ENCODE assay signal across 8 cellular contexts in the genomic region with DNA sequence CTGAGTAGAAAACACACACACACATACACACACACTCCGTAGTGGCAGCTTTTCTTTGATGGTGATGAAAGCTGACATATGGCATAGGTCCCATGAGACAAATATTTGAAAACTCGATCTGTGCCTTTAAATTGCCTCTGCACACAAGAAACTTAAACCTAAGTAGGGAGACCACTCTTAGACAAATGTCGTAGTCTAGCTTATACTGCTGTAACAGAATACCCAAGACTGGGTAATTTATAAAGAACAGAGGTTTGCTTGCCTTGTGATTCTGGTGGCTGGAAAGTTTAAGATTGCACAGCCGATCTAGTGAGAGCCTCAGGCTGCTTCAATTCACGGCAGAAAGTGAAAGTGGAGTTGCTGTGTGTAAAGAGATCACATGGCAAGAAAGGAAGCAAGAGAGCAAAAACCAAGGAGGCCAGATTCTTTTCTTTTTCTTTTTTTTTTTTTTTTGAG.
DNase-seq lines count a peak whose midpoint lies in the region; ATAC-seq and TF ChIP-seq lines count a peak whose summit lies in the region.

No MANE protein-coding gene starts in this region.

- no peak for ATAC-seq in CD4-positive, alpha-beta T cell (ENCODE audit: poor library complexity)
- no peak for ATAC-seq in WTC11

- TF ChIP-seq CTCF in CD4-positive, alpha-beta T cell (IDR thresholded peaks at IDR 0.05): no peak
- TF ChIP-seq CTCF in GM20000 (IDR thresholded peaks at IDR 0.05; ENCODE audit: extremely low read depth, missing control alignments): no peak
- TF ChIP-seq CTCF in astrocyte of the spinal cord (IDR thresholded peaks at IDR 0.05; ENCODE audit: low read depth, low read length): no peak
- TF ChIP-seq CTCF in WTC11 (IDR thresholded peaks at IDR 0.05): no peak

- H3K9me3 ChIP-seq in CD4-positive, alpha-beta T cell (ENCODE audit: control insufficient read depth, low read length): no peaks in the 10 kb centered on the region
- H3K9me3 ChIP-seq in mucosa of rectum (ENCODE audit: control insufficient read depth in 2 of 2, low read length in 2 of 2): no peaks in the 10 kb centered on the region

- peaks cover 1% of the 10 kb centered on the region for H3K9me3 Mint-ChIP-seq in CD4-positive, alpha-beta T cell
- H3K9me3 Mint-ChIP-seq in WTC11: 0 out of 2 replicates have a peak, but pooled peaks cover 2% of the 10 kb centered on the region

- H3K27ac ChIP-seq in CD4-positive, alpha-beta T cell (ENCODE audit: low read depth, low read length): no peak overlapping the region
- H3K27ac ChIP-seq in mucosa of rectum (ENCODE audit: low read depth in 2 of 2, low read length in 2 of 2): peak overlapping the region; percentile 26 to 44

- peak overlapping the region in 1 of 2 donors; percentile 56 for H3K9ac ChIP-seq in mucosa of rectum (ENCODE audit: low read depth in 1 of 2, low read length in 2 of 2)

- DNase-seq in CD4-positive, alpha-beta T cell: no peak
- peak; percentile 35 for DNase-seq in GM20000 (ENCODE audit: low spot score)
- peak; percentile 34 for DNase-seq in KG1 (lab: John Stamatoyannopoulos, UW)
- DNase-seq in astrocyte of the spinal cord (ENCODE audit: low read depth, low spot score): peak; percentile 24
- no peak for DNase-seq in T-helper 9 cell
- DNase-seq in WTC11 (ENCODE audit: low spot score): no peak
- DNase-seq in KBM-7: no peak

- intact Hi-C loops in CD4-positive, alpha-beta T cell (cut with DNase I, micrococcal nuclease): loop anchor here in 1 of 2 experiments (10.0 kb wide), 1 partner anchor 1759 kb away; no protein-coding TSS in a partner anchor

- H3K36me3 ChIP-seq in mucosa of rectum (ENCODE audit: control insufficient read depth in 2 of 2, insufficient read depth in 2 of 2, low read length in 2 of 2): no peaks in the 10 kb centered on the region

- H3K4me1 Mint-ChIP-seq in CD4-positive, alpha-beta T cell (ENCODE audit: low read depth): no peaks in the 10 kb centered on the region
- peaks cover 15% of the 10 kb centered on the region for H3K4me1 Mint-ChIP-seq in WTC11

- CTCF ChIA-PET in CD4-positive, alpha-beta T cell (lab: Charles Lee): no interaction called here
- CTCF ChIA-PET in WTC11 (lab: Charles Lee): no interaction called here

- POLR2A ChIA-PET in CD4-positive, alpha-beta T cell (lab: Charles Lee): no interaction called here
- POLR2A ChIA-PET in WTC11 (lab: Charles Lee): no interaction called here

- H3K27me3 ChIP-seq in CD4-positive, alpha-beta T cell (ENCODE audit: control insufficient read depth, insufficient read depth, low read length): no peaks in the 10 kb centered on the region
- H3K27me3 ChIP-seq in mucosa of rectum (ENCODE audit: control insufficient read depth in 2 of 2, insufficient read depth in 2 of 2, low read length in 2 of 2): no peaks in the 10 kb centered on the region

- H3K27ac Mint-ChIP-seq in CD4-positive, alpha-beta T cell: no peak overlapping the region
- no peak overlapping the region for H3K27ac Mint-ChIP-seq in WTC11

- in situ Hi-C loops in astrocyte of the spinal cord (cut with HindIII; ENCODE audit: low sequenced_read_pairs) (no loop called here), KBM-7 (cut with MboI; ENCODE audit: low pct_unique_long_range_greater_than_20kb, low sequenced_read_pairs) (no loop called here)

- H3K4me3 Mint-ChIP-seq in CD4-positive, alpha-beta T cell: peak overlapping the region; percentile 36
- no peak overlapping the region for H3K4me3 Mint-ChIP-seq in WTC11

- H3K27me3 Mint-ChIP-seq in CD4-positive, alpha-beta T cell: no peaks in the 10 kb centered on the region
- no peaks in the 10 kb centered on the region for H3K27me3 Mint-ChIP-seq in WTC11 (ENCODE audit: low read depth)

- H3K36me3 Mint-ChIP-seq in CD4-positive, alpha-beta T cell (ENCODE audit: low read depth): no peaks in the 10 kb centered on the region
- H3K36me3 Mint-ChIP-seq in WTC11: no peaks in the 10 kb centered on the region

- no peaks in the 10 kb centered on the region for H3K4me1 ChIP-seq in mucosa of rectum (ENCODE audit: control insufficient read depth in 2 of 2, insufficient read depth in 2 of 2, low read length in 2 of 2)

- H3K4me3 ChIP-seq in astrocyte of the spinal cord (ENCODE audit: low read depth, low read length) (no peak overlapping the region), mucosa of rectum (ENCODE audit: low read length in 2 of 2) (peak overlapping the region; percentile 60 to 72)

TF ChIP-seq in WTC11, 78 proteins besides CTCF, POLR2A, EP300 and RAD21:
- TF ChIP-seq ZNF416 (CRISPR knock-in tag; IDR thresholded peaks at IDR 0.05) (no peak), KAT7 (CRISPR knock-in tag; IDR thresholded peaks at IDR 0.05; ENCODE audit: borderline replicate concordance) (no peak), TCF7 (CRISPR knock-in tag; IDR thresholded peaks at IDR 0.05; ENCODE audit: low read depth) (no peak), CDX4 (CRISPR knock-in tag; IDR thresholded peaks at IDR 0.05; ENCODE audit: borderline replicate concordance) (no peak), USF1 (CRISPR knock-in tag; IDR thresholded peaks at IDR 0.05) (no peak), FOXP1 (CRISPR knock-in tag; IDR thresholded peaks at IDR 0.05; ENCODE audit: borderline replicate concordance) (no peak), FOXJ3 (CRISPR knock-in tag; IDR thresholded peaks at IDR 0.05; ENCODE audit: borderline replicate concordance) (no peak), NFE2L1 (CRISPR knock-in tag; IDR thresholded peaks at IDR 0.05) (no peak), TP53 (CRISPR knock-in tag; IDR thresholded peaks at IDR 0.05) (no peak), JUN (CRISPR knock-in tag; IDR thresholded peaks at IDR 0.05) (no peak), ATF1 (CRISPR knock-in tag; IDR thresholded peaks at IDR 0.05) (no peak)
- TF ChIP-seq, protein P1, sequence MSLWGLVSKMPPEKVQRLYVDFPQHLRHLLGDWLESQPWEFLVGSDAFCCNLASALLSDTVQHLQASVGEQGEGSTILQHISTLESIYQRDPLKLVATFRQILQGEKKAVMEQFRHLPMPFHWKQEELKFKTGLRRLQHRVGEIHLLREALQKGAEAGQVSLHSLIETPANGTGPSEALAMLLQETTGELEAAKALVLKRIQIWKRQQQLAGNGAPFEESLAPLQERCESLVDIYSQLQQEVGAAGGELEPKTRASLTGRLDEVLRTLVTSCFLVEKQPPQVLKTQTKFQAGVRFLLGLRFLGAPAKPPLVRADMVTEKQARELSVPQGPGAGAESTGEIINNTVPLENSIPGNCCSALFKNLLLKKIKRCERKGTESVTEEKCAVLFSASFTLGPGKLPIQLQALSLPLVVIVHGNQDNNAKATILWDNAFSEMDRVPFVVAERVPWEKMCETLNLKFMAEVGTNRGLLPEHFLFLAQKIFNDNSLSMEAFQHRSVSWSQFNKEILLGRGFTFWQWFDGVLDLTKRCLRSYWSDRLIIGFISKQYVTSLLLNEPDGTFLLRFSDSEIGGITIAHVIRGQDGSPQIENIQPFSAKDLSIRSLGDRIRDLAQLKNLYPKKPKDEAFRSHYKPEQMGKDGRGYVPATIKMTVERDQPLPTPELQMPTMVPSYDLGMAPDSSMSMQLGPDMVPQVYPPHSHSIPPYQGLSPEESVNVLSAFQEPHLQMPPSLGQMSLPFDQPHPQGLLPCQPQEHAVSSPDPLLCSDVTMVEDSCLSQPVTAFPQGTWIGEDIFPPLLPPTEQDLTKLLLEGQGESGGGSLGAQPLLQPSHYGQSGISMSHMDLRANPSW (CRISPR knock-in tag; conservative IDR thresholded peaks at IDR 0.05; ENCODE audit: low read depth): no peak
- TF ChIP-seq, protein P2, sequence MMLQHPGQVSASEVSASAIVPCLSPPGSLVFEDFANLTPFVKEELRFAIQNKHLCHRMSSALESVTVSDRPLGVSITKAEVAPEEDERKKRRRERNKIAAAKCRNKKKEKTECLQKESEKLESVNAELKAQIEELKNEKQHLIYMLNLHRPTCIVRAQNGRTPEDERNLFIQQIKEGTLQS (CRISPR knock-in tag; conservative IDR thresholded peaks at IDR 0.05): no peak
- TF ChIP-seq, protein P3, sequence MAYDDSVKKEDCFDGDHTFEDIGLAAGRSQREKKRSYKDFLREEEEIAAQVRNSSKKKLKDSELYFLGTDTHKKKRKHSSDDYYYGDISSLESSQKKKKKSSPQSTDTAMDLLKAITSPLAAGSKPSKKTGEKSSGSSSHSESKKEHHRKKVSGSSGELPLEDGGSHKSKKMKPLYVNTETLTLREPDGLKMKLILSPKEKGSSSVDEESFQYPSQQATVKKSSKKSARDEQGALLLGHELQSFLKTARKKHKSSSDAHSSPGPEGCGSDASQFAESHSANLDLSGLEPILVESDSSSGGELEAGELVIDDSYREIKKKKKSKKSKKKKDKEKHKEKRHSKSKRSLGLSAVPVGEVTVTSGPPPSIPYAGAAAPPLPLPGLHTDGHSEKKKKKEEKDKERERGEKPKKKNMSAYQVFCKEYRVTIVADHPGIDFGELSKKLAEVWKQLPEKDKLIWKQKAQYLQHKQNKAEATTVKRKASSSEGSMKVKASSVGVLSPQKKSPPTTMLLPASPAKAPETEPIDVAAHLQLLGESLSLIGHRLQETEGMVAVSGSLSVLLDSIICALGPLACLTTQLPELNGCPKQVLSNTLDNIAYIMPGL (CRISPR knock-in tag; IDR thresholded peaks at IDR 0.05): no peak
TF ChIP-seq in WTC11: peak in this region for 0.

Comparison
In these comparisons a context has a peak if more than half of its experiments do, and no peak if none do; other contexts are left out.
1. DNase-seq: peak in GM20000 (single experiment), KG1 (single experiment) and astrocyte of the spinal cord (single experiment); none in CD4-positive, alpha-beta T cell (0 of 10), T-helper 9 cell (single experiment), WTC11 (single experiment) and KBM-7 (single experiment).